In the genomic region with DNA sequence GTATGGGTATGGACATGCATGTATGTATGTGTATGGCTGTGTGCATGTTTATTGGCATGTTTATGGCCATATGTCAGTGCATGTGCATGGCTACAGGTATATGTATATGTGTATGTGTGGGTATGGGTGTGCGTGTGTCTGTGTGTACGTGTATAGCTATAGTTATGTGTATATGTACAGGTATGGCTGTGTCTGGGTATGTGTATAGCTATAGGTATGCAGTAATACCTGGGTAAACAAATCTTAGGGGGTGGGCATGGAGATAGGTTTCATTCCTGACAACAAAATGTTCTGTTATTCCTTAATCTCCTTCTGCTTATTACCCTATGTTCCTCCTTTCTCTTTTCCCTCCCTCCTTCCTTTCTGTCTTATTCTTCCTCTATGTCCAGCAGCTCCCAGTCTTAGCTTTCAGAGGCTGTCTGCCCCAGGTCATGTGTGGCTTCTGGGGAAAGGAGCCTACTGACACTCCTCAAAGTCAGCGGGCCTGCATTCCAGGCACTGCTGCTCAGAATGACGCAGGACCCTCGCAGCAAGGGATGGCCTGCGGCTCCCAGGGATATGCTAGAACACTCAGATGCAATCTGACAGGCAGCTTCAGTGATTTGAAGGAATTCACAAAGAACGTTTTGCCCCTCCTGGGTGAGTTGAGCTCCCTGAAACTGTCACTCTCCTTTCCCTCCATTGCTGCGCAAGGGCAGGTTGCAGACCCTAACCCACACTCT, we compare ENCODE assay signal across 2 cellular contexts.
TF ChIP-seq lines count a peak whose summit lies in the region.

No MANE protein-coding gene starts in this region.

TF ChIP-seq in SK-N-SH treated with all-trans-retinoic acid at 6 μM for 48 hours, 23 proteins besides CTCF, POLR2A, EP300 and RAD21 (continued from another document):
- TF ChIP-seq, protein P1, sequence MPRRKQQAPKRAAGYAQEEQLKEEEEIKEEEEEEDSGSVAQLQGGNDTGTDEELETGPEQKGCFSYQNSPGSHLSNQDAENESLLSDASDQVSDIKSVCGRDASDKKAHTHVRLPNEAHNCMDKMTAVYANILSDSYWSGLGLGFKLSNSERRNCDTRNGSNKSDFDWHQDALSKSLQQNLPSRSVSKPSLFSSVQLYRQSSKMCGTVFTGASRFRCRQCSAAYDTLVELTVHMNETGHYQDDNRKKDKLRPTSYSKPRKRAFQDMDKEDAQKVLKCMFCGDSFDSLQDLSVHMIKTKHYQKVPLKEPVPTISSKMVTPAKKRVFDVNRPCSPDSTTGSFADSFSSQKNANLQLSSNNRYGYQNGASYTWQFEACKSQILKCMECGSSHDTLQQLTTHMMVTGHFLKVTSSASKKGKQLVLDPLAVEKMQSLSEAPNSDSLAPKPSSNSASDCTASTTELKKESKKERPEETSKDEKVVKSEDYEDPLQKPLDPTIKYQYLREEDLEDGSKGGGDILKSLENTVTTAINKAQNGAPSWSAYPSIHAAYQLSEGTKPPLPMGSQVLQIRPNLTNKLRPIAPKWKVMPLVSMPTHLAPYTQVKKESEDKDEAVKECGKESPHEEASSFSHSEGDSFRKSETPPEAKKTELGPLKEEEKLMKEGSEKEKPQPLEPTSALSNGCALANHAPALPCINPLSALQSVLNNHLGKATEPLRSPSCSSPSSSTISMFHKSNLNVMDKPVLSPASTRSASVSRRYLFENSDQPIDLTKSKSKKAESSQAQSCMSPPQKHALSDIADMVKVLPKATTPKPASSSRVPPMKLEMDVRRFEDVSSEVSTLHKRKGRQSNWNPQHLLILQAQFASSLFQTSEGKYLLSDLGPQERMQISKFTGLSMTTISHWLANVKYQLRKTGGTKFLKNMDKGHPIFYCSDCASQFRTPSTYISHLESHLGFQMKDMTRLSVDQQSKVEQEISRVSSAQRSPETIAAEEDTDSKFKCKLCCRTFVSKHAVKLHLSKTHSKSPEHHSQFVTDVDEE (CRISPR knock-in tag; IDR thresholded peaks at IDR 0.05) = no peak
- no peak for TF ChIP-seq ZFP30 (CRISPR knock-in tag; IDR thresholded peaks at IDR 0.05)
TF ChIP-seq in SK-N-SH treated with all-trans-retinoic acid at 6 μM for 48 hours: peak in this region for 0.

TF ChIP-seq in SK-N-SH, 30 proteins besides CTCF, POLR2A, EP300 and RAD21 (continued from another document):
- TF ChIP-seq CHD2 (IDR thresholded peaks at IDR 0.05; ENCODE audit: low read length, partially characterized antibody) = no peak
- no peak for TF ChIP-seq TAF1 (IDR thresholded peaks at IDR 0.05; ENCODE audit: borderline replicate concordance, low read depth, low read length)
- no peak for TF ChIP-seq MEF2A (IDR thresholded peaks at IDR 0.05; ENCODE audit: borderline replicate concordance, low read depth)
- TF ChIP-seq RCOR1 (IDR thresholded peaks at IDR 0.05; ENCODE audit: low read length) = no peak
- no peak for TF ChIP-seq JUND (IDR thresholded peaks at IDR 0.05)
- no peak for TF ChIP-seq SMC3 (IDR thresholded peaks at IDR 0.05; ENCODE audit: low read depth, low read length)
- TF ChIP-seq TCF12 (IDR thresholded peaks at IDR 0.05) = no peak
- no peak for TF ChIP-seq PBX3 (IDR thresholded peaks at IDR 0.05)
- no peak for TF ChIP-seq GATA2 (CRISPR knock-in tag; IDR thresholded peaks at IDR 0.05)
- TF ChIP-seq FOXM1 (IDR thresholded peaks at IDR 0.05; ENCODE audit: low read depth) = no peak
- no peak for TF ChIP-seq SIN3A (IDR thresholded peaks at IDR 0.05; ENCODE audit: borderline replicate concordance, low read depth, low read length)
- no peak for TF ChIP-seq NRF1 (IDR thresholded peaks at IDR 0.05; ENCODE audit: low read depth, low read length)
